In the genomic region with DNA sequence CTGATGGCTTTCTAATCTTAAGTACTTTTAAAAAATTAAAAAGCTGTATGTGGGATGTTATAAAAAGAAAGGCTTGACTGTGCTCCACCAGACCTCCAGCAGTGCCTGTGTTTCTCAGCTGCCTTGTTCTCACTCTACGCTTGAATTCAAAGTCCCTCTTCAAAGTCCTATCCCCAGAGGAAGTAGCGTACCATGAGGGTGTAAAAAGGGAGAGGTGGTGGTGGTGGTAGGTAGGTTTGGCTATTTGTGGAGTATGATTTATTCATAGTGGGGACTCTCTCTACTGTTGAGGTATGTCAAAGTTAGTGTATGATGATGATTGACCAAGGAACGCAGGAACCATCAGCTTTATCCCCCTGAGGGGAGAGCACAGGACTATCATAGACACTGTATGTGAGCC, we compare ENCODE assay signal across 32 cellular contexts.
"Had no signal": no experiment of that assay in that cellular context is flagged by ENCODE, and none has a peak within 500 bp of the region (broad histone marks: within the 10 kb centered on the region; RNA-seq: fewer than 3 reads in every experiment).

No MANE protein-coding gene starts in this region.

- H3K4me1 Mint-ChIP-seq: activated naive CD4-positive, alpha-beta T cell treated with anti-CD3 and anti-CD28 coated beads, Interleukin-2, amount 50 U/mL, for 24 hours; activated naive CD8-positive, alpha-beta T cell treated with anti-CD3 and anti-CD28 coated beads, Interleukin-2, amount 50 U/mL, for 24 hours; memory B cell; stimulated activated naive B cell treated with anti-CD40 and anti-IgM and Interleukin-4, amounts not matched to agents 10 μg/mL and 1 μg/mL and 100 μg/mL, for 72 hours had no signal

- H3K27ac Mint-ChIP-seq: activated CD4-positive, alpha-beta memory T cell treated with anti-CD3 and anti-CD28 coated beads, Interleukin-2, amount 10 ng/mL, durations not matched to agents 7 days and 5 days; activated CD4-positive, alpha-beta T cell treated with anti-CD3 and anti-CD28 coated beads, Interleukin-2, amount 10 ng/mL, durations not matched to agents 7 days and 5 days; activated naive CD4-positive, alpha-beta T cell treated with anti-CD3 and anti-CD28 coated beads, Interleukin-2, amount 50 U/mL, for 24 hours; activated naive CD8-positive, alpha-beta T cell treated with anti-CD3 and anti-CD28 coated beads, Interleukin-2, amount 50 U/mL, for 24 hours; activated T-helper 2 cell treated with anti-CD3 and anti-CD28 coated beads, Interferon-gamma antibody, Interleukin-2, Interleukin-4, amounts not matched to agents 10 μg/mL and 5 μg/mL and 100 μg/mL, durations not matched to agents 14 hours and 24 hours and 36 hours; memory B cell; stimulated activated naive B cell treated with anti-CD40 and anti-IgM and Interleukin-4, amounts not matched to agents 10 μg/mL and 1 μg/mL and 100 μg/mL, for 72 hours; T-helper 17 cell had no signal

- H3K4me3 ChIP-seq: coronary artery, gastroesophageal sphincter, pancreas, psoas muscle, stomach, thyroid gland, upper lobe of left lung had no signal

- H3K9me3 ChIP-seq: gastroesophageal sphincter, pancreas, psoas muscle, stomach, thyroid gland, upper lobe of left lung had no signal

- H3K27me3 ChIP-seq: gastroesophageal sphincter, pancreas, stomach, thyroid gland, upper lobe of left lung had no signal

- H3K27me3 Mint-ChIP-seq: activated CD4-positive, alpha-beta memory T cell treated with anti-CD3 and anti-CD28 coated beads, Interleukin-2, amount 10 ng/mL, durations not matched to agents 7 days and 5 days; activated CD4-positive, alpha-beta T cell treated with anti-CD3 and anti-CD28 coated beads, Interleukin-2, amount 10 ng/mL, durations not matched to agents 7 days and 5 days; activated naive CD4-positive, alpha-beta T cell treated with anti-CD3 and anti-CD28 coated beads, Interleukin-2, amount 50 U/mL, for 24 hours; activated naive CD8-positive, alpha-beta T cell treated with anti-CD3 and anti-CD28 coated beads, Interleukin-2, amount 50 U/mL, for 24 hours; memory B cell; naive thymus-derived CD4-positive, alpha-beta T cell; stimulated activated naive B cell treated with anti-CD40 and anti-IgM and Interleukin-4, amounts not matched to agents 10 μg/mL and 1 μg/mL and 100 μg/mL, for 72 hours; T-helper 17 cell had no signal

- H3K27ac ChIP-seq: gastroesophageal sphincter, pancreas, stomach, thyroid gland, WERI-Rb-1 had no signal

- DNase-seq: activated CD4-positive, alpha-beta memory T cell treated with anti-CD3 and anti-CD28 coated beads, Interleukin-2, amount 10 ng/mL, durations not matched to agents 7 days and 5 days; activated CD4-positive, alpha-beta T cell treated with anti-CD3 and anti-CD28 coated beads, Interleukin-2, amount 10 ng/mL, durations not matched to agents 7 days and 5 days; activated CD8-positive, alpha-beta memory T cell treated with anti-CD3 and anti-CD28 coated beads, Interleukin-2, amount 50 U/mL, for 48 hours; activated naive CD8-positive, alpha-beta T cell treated with anti-CD3 and anti-CD28 coated beads, Interleukin-2, amount 50 U/mL, for 24 hours; activated T-cell treated with anti-CD3 and anti-CD28 coated beads, Interleukin-2, amount 50 U/mL, for 4 hours; cerebellar nuclear complex; head of caudate nucleus; hippocampal formation; immature natural killer cell; kidney; left colon; midbrain; naive thymus-derived CD4-positive, alpha-beta T cell; pancreas; psoas muscle; stimulated activated CD4-positive, alpha-beta T cell treated with anti-CD3 and anti-CD28 coated beads, Interleukin-15, amount 100 ng/mL, for 24 hours; stimulated activated CD4-positive, alpha-beta T cell treated with anti-CD3 and anti-CD28 coated beads, Interleukin-2, amount 100 ng/mL, for 24 hours; stimulated activated naive B cell treated with anti-CD40 and anti-IgM and Interleukin-4, amounts not matched to agents 10 μg/mL and 1 μg/mL and 100 μg/mL, for 72 hours; stomach; T-helper 17 cell; T1000; thyroid gland; upper lobe of left lung; WERI-Rb-1 had no signal

- ATAC-seq: activated CD4-positive, CD25-positive, alpha-beta regulatory T cell treated with anti-CD3 and anti-CD28 coated beads, Interleukin-2, amount 50 U/mL, for 24 hours; activated naive CD8-positive, alpha-beta T cell treated with anti-CD3 and anti-CD28 coated beads, Interleukin-2, amount 50 U/mL, for 24 hours; activated T-cell treated with anti-CD3 and anti-CD28 coated beads, Interleukin-2, amount 50 U/mL, for 4 hours; gastroesophageal sphincter; left colon; naive thymus-derived CD4-positive, alpha-beta T cell; pancreas; psoas muscle; stimulated activated naive B cell treated with anti-CD40 and anti-IgM and Interleukin-4, amounts not matched to agents 10 μg/mL and 1 μg/mL and 100 μg/mL, for 72 hours; T-helper 17 cell had no signal

- H3K9me3 Mint-ChIP-seq: activated CD4-positive, alpha-beta memory T cell treated with anti-CD3 and anti-CD28 coated beads, Interleukin-2, amount 10 ng/mL, durations not matched to agents 7 days and 5 days; activated CD4-positive, alpha-beta T cell treated with anti-CD3 and anti-CD28 coated beads, Interleukin-2, amount 10 ng/mL, durations not matched to agents 7 days and 5 days; activated naive CD4-positive, alpha-beta T cell treated with anti-CD3 and anti-CD28 coated beads, Interleukin-2, amount 50 U/mL, for 24 hours; activated naive CD8-positive, alpha-beta T cell treated with anti-CD3 and anti-CD28 coated beads, Interleukin-2, amount 50 U/mL, for 24 hours; activated T-cell treated with anti-CD3 and anti-CD28 coated beads, Interleukin-2, amount 50 U/mL, for 4 hours; activated T-helper 2 cell treated with anti-CD3 and anti-CD28 coated beads, Interferon-gamma antibody, Interleukin-2, Interleukin-4, amounts not matched to agents 10 μg/mL and 5 μg/mL and 100 μg/mL, durations not matched to agents 14 hours and 24 hours and 36 hours; immature natural killer cell; memory B cell; naive thymus-derived CD4-positive, alpha-beta T cell; stimulated activated naive B cell treated with anti-CD40 and anti-IgM and Interleukin-4, amounts not matched to agents 10 μg/mL and 1 μg/mL and 100 μg/mL, for 72 hours had no signal

- FAIRE-seq: bronchial epithelial cell, endothelial cell of umbilical vein, kidney, pancreas had no signal

- H3K4me3 Mint-ChIP-seq: activated CD4-positive, alpha-beta memory T cell treated with anti-CD3 and anti-CD28 coated beads, Interleukin-2, amount 10 ng/mL, durations not matched to agents 7 days and 5 days; activated CD4-positive, alpha-beta T cell treated with anti-CD3 and anti-CD28 coated beads, Interleukin-2, amount 10 ng/mL, durations not matched to agents 7 days and 5 days; activated naive CD4-positive, alpha-beta T cell treated with anti-CD3 and anti-CD28 coated beads, Interleukin-2, amount 50 U/mL, for 24 hours; activated naive CD8-positive, alpha-beta T cell treated with anti-CD3 and anti-CD28 coated beads, Interleukin-2, amount 50 U/mL, for 24 hours; activated T-cell treated with anti-CD3 and anti-CD28 coated beads, Interleukin-2, amount 50 U/mL, for 4 hours; immature natural killer cell; memory B cell; naive thymus-derived CD4-positive, alpha-beta T cell; stimulated activated naive B cell treated with anti-CD40 and anti-IgM and Interleukin-4, amounts not matched to agents 10 μg/mL and 1 μg/mL and 100 μg/mL, for 72 hours; T-helper 17 cell had no signal
